In genomic region chr1:151458936-151459330, GRCh38 we compare ENCODE assay signal across 8 cellular contexts. TPM values are rescaled to one million over a fixed set of nuclear protein-coding genes. Genes with fewer than 3 reads are reported as not detected.
A peak's percentile ranks its signal among the peaks of the same experiment; 100 is the strongest.
DNase-seq lines count a peak whose midpoint lies in the region; ATAC-seq and TF ChIP-seq lines count a peak whose summit lies in the region.

No MANE protein-coding gene starts in this region.

- H3K9me3 Mint-ChIP-seq in WTC11 = no peaks in the 10 kb centered on the region

- POLR2A ChIA-PET in WTC11 (lab: Charles Lee) = interaction anchor here (0.8 kb wide), 1 partner anchor 52 kb away, joined by 4 read pairs; the partner anchor contains the start of gene CGN

- H3K4me1 ChIP-seq in DND-41 (ENCODE audit: insufficient read depth, low read length) = peaks cover 34% of the 10 kb centered on the region

- no peak for TF ChIP-seq CTCF in DND-41 (IDR thresholded peaks at IDR 0.05; ENCODE audit: borderline replicate concordance, extremely low read depth, low read length, poor library complexity, severe bottlenecking)
- TF ChIP-seq CTCF in WTC11 (IDR thresholded peaks at IDR 0.05) = no peak

- H3K27me3 ChIP-seq in DND-41 (ENCODE audit: insufficient read depth, low read length, poor library complexity) (peaks cover 4% of the 10 kb centered on the region), H7 (ENCODE audit: control insufficient read depth, insufficient read depth, low read length) (peaks cover 2% of the 10 kb centered on the region; the same call in 1 of the 2 replicates)

- peak; percentile 67 for ATAC-seq in DND-41 (ENCODE audit: insufficient read depth, low read depth)
- peak; percentile 73 for ATAC-seq in WTC11
- no peak for ATAC-seq in HG03039 (IDR thresholded peaks at IDR 0.05; ENCODE audit: unreplicated experiment)

- H3K27ac Mint-ChIP-seq in WTC11 = no peak overlapping the region

- peak overlapping the region; percentile 63; the same call in 1 of the 2 replicates for H2AFZ ChIP-seq in DND-41 (ENCODE audit: low read depth, low read length)

- H3K4me3 ChIP-seq in DND-41 (ENCODE audit: low read depth in 1 of 2, low read length in 2 of 2) = peak overlapping the region; percentile 26 to 69; a peak in 3 of 4 replicates
- peak overlapping the region; percentile 73 for H3K4me3 ChIP-seq in H7 (ENCODE audit: insufficient read depth, low read depth, low read length)

- peak; percentile 75 for DNase-seq in DND-41
- peak; percentile 93 for DNase-seq in H7
- DNase-seq in NCI-H1105 (lab: John Stamatoyannopoulos, UW) = peak; percentile 61
- peak; percentile 74 for DNase-seq in WTC11 (ENCODE audit: low spot score)
- peak in 27 of 61 donors; percentile 40 to 84 (median 62) for DNase-seq in caudate nucleus (lab: John Stamatoyannopoulos, UW)
- peak; percentile 75 for DNase-seq in kidney tubule cell (ENCODE audit: low spot score)
- peak; percentile 12 to 25 for DNase-seq in stimulated activated CD4-positive, alpha-beta T cell treated with anti-CD3 and anti-CD28 coated beads, Interleukin-1b, Interleukin-23, amount 100 ng/mL, for 1 hour (ENCODE audit: low read depth in 2 of 2)

- CTCF ChIA-PET in WTC11 (lab: Charles Lee) = interaction anchor here (0.5 to 1.1 kb wide), 5 partner anchors 13 to 135 kb away, joined by 3 to 6 read pairs (median 4); no protein-coding TSS in a partner anchor

- peak overlapping the region; percentile 61 for H3K9ac ChIP-seq in DND-41 (ENCODE audit: low read depth, low read length)

- H3K79me2 ChIP-seq in DND-41 (ENCODE audit: insufficient read depth, low read length) = peaks cover 53% of the 10 kb centered on the region

- H3K9me3 ChIP-seq in DND-41 (ENCODE audit: insufficient read depth, low read length, severe bottlenecking) = no peaks in the 10 kb centered on the region

- no peaks in the 10 kb centered on the region; the same call in 1 of the 2 replicates for H3K36me3 Mint-ChIP-seq in WTC11

- H3K4me2 ChIP-seq in DND-41 (ENCODE audit: insufficient read depth, low read length) = no peak overlapping the region

- peak overlapping the region; percentile 71 for H3K4me3 Mint-ChIP-seq in WTC11

- H4K20me1 ChIP-seq in DND-41 (ENCODE audit: insufficient read depth, low read length) = peaks cover 33% of the 10 kb centered on the region

- H3K27ac ChIP-seq in DND-41 (ENCODE audit: low read length) (peak overlapping the region; percentile 82), caudate nucleus (ENCODE audit: low read depth, low read length) (peak overlapping the region; percentile 94)

- H3K4me1 Mint-ChIP-seq in WTC11 = peaks cover 11% of the 10 kb centered on the region

- peaks cover 21% of the 10 kb centered on the region for H3K27me3 Mint-ChIP-seq in WTC11 (ENCODE audit: low read depth)

- H3K36me3 ChIP-seq in DND-41 (ENCODE audit: insufficient read depth, low read length) = peaks cover 17% of the 10 kb centered on the region
- H3K36me3 ChIP-seq in H7 (replicated peaks; ENCODE audit: control insufficient read depth, insufficient read depth, low read length) = no peaks in the 10 kb centered on the region

TF ChIP-seq in WTC11, 78 proteins besides CTCF, POLR2A, EP300 and RAD21:
- TF ChIP-seq HMGXB4 (CRISPR knock-in tag; IDR thresholded peaks at IDR 0.05) = no peak
- 0 out of 2 replicates have a peak, but pooled peaks have one; percentile 0 for TF ChIP-seq FOXK1 (CRISPR knock-in tag; IDR thresholded peaks at IDR 0.05)

RNA-seq across cellular contexts. Expression of gene POGZ, which starts 0.4 kb away (rescaled TPM):
- total RNA-seq in H7 (2014; rRNA removed; shearing (Covaris generic)) = 44.7 and 56.5 TPM in 2 replicates
- 88.1 to 107 TPM (median 105 TPM) in 3 replicates for total RNA-seq in WTC11 (2021)

RNA-seq across cellular contexts. Expression of gene CGN, which starts 52.3 kb away (rescaled TPM):
- 18.5 and 20.3 TPM in 2 replicates for total RNA-seq in H7 (2014; rRNA removed; shearing (Covaris generic))
- 52.4 to 68.7 TPM (median 55.6 TPM) in 3 replicates for total RNA-seq in WTC11 (2021)

RNA-seq across cellular contexts. Expression of gene PSMB4, which starts 59.6 kb away (rescaled TPM):
- 889 and 932 TPM in 2 replicates for total RNA-seq in H7 (2014; rRNA removed; shearing (Covaris generic))
- 360 to 414 TPM (median 383 TPM) in 3 replicates for total RNA-seq in WTC11 (2021)
